Comparison of ENCODE assay signal across 1 cellular context in the genomic region with DNA sequence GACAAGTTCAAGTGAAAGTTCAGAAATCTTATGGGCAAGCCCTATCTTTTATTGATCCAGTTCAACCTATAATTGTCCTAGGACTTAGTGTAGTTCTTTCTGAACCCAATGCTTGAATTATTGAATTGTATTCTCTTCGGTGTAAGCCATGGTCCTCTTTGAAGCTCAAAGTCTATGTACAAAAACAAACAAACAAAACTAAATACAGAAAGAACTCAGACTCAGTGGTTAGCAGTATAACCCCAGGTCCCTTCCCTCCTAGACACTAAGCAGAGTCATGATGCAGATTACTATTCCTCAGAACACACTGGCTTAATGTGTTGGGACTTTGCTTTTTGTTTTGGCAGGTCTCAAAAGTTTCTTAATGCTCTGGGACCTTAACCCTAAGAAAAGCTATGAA.
A peak's percentile ranks its signal among the peaks of the same experiment; 100 is the strongest.
TF ChIP-seq lines count a peak whose summit lies in the region.

No MANE protein-coding gene starts in this region.

TF ChIP-seq in HepG2, 621 proteins besides CTCF, POLR2A, EP300 and RAD21 (continued from another document):
- TF ChIP-seq AKNA (CRISPR knock-in tag; IDR thresholded peaks at IDR 0.05; ENCODE audit: borderline replicate concordance) (no peak), ZNF333 (CRISPR knock-in tag; IDR thresholded peaks at IDR 0.05; ENCODE audit: borderline replicate concordance) (no peak), MAFK (conservative IDR thresholded peaks at IDR 0.05 in 1 of 2, IDR thresholded peaks at IDR 0.05 in 1 of 2; ENCODE audit: low read length in 2 of 2) (no peak), EEA1 (CRISPR knock-in tag; IDR thresholded peaks at IDR 0.05; ENCODE audit: borderline replicate concordance) (no peak), ARID5B (CRISPR knock-in tag; IDR thresholded peaks at IDR 0.05) (0 out of 2 replicates have a peak, but pooled peaks have one; percentile 34), FOXA3 (CRISPR knock-in tag; IDR thresholded peaks at IDR 0.05) (peak; percentile 23; the same call in 1 of the 2 replicates), ZNF577 (CRISPR knock-in tag; IDR thresholded peaks at IDR 0.05; ENCODE audit: borderline replicate concordance, low read depth) (no peak), FOXP1 (IDR thresholded peaks at IDR 0.05) (no peak), FOXP1 (CRISPR knock-in tag; IDR thresholded peaks at IDR 0.05) (0 out of 2 replicates have a peak, but pooled peaks have one; percentile 26), ZNF512 (CRISPR knock-in tag; IDR thresholded peaks at IDR 0.05) (no peak), IKZF1 (IDR thresholded peaks at IDR 0.05) (no peak), ZNF572 (CRISPR knock-in tag; IDR thresholded peaks at IDR 0.05) (no peak)
- TF ChIP-seq, protein P1, sequence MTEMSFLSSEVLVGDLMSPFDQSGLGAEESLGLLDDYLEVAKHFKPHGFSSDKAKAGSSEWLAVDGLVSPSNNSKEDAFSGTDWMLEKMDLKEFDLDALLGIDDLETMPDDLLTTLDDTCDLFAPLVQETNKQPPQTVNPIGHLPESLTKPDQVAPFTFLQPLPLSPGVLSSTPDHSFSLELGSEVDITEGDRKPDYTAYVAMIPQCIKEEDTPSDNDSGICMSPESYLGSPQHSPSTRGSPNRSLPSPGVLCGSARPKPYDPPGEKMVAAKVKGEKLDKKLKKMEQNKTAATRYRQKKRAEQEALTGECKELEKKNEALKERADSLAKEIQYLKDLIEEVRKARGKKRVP (CRISPR knock-in tag; IDR thresholded peaks at IDR 0.05), result no peak
- TF ChIP-seq, protein P2, sequence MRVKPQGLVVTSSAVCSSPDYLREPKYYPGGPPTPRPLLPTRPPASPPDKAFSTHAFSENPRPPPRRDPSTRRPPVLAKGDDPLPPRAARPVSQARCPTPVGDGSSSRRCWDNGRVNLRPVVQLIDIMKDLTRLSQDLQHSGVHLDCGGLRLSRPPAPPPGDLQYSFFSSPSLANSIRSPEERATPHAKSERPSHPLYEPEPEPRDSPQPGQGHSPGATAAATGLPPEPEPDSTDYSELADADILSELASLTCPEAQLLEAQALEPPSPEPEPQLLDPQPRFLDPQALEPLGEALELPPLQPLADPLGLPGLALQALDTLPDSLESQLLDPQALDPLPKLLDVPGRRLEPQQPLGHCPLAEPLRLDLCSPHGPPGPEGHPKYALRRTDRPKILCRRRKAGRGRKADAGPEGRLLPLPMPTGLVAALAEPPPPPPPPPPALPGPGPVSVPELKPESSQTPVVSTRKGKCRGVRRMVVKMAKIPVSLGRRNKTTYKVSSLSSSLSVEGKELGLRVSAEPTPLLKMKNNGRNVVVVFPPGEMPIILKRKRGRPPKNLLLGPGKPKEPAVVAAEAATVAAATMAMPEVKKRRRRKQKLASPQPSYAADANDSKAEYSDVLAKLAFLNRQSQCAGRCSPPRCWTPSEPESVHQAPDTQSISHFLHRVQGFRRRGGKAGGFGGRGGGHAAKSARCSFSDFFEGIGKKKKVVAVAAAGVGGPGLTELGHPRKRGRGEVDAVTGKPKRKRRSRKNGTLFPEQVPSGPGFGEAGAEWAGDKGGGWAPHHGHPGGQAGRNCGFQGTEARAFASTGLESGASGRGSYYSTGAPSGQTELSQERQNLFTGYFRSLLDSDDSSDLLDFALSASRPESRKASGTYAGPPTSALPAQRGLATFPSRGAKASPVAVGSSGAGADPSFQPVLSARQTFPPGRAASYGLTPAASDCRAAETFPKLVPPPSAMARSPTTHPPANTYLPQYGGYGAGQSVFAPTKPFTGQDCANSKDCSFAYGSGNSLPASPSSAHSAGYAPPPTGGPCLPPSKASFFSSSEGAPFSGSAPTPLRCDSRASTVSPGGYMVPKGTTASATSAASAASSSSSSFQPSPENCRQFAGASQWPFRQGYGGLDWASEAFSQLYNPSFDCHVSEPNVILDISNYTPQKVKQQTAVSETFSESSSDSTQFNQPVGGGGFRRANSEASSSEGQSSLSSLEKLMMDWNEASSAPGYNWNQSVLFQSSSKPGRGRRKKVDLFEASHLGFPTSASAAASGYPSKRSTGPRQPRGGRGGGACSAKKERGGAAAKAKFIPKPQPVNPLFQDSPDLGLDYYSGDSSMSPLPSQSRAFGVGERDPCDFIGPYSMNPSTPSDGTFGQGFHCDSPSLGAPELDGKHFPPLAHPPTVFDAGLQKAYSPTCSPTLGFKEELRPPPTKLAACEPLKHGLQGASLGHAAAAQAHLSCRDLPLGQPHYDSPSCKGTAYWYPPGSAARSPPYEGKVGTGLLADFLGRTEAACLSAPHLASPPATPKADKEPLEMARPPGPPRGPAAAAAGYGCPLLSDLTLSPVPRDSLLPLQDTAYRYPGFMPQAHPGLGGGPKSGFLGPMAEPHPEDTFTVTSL (CRISPR knock-in tag; IDR thresholded peaks at IDR 0.05; ENCODE audit: borderline replicate concordance), result peak; percentile 54; the same call in 1 of the 2 replicates
- TF ChIP-seq, protein P3, sequence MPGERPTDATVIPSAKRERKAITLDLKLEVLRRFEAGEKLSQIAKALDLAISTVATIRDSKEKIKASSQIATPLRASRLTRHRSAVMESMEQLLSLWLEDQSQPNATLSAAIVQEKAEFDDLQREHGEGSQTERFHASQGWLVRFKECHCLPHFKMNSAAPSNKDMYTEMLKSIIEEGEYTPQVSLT (CRISPR knock-in tag; IDR thresholded peaks at IDR 0.05; ENCODE audit: borderline replicate concordance, low read depth), result no peak
- TF ChIP-seq, protein P4, sequence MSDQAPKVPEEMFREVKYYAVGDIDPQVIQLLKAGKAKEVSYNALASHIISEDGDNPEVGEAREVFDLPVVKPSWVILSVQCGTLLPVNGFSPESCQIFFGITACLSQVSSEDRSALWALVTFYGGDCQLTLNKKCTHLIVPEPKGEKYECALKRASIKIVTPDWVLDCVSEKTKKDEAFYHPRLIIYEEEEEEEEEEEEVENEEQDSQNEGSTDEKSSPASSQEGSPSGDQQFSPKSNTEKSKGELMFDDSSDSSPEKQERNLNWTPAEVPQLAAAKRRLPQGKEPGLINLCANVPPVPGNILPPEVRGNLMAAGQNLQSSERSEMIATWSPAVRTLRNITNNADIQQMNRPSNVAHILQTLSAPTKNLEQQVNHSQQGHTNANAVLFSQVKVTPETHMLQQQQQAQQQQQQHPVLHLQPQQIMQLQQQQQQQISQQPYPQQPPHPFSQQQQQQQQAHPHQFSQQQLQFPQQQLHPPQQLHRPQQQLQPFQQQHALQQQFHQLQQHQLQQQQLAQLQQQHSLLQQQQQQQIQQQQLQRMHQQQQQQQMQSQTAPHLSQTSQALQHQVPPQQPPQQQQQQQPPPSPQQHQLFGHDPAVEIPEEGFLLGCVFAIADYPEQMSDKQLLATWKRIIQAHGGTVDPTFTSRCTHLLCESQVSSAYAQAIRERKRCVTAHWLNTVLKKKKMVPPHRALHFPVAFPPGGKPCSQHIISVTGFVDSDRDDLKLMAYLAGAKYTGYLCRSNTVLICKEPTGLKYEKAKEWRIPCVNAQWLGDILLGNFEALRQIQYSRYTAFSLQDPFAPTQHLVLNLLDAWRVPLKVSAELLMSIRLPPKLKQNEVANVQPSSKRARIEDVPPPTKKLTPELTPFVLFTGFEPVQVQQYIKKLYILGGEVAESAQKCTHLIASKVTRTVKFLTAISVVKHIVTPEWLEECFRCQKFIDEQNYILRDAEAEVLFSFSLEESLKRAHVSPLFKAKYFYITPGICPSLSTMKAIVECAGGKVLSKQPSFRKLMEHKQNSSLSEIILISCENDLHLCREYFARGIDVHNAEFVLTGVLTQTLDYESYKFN (CRISPR knock-in tag; conservative IDR thresholded peaks at IDR 0.05), result peak; percentile 40; the same call in 1 of the 2 replicates
- TF ChIP-seq, protein P5, sequence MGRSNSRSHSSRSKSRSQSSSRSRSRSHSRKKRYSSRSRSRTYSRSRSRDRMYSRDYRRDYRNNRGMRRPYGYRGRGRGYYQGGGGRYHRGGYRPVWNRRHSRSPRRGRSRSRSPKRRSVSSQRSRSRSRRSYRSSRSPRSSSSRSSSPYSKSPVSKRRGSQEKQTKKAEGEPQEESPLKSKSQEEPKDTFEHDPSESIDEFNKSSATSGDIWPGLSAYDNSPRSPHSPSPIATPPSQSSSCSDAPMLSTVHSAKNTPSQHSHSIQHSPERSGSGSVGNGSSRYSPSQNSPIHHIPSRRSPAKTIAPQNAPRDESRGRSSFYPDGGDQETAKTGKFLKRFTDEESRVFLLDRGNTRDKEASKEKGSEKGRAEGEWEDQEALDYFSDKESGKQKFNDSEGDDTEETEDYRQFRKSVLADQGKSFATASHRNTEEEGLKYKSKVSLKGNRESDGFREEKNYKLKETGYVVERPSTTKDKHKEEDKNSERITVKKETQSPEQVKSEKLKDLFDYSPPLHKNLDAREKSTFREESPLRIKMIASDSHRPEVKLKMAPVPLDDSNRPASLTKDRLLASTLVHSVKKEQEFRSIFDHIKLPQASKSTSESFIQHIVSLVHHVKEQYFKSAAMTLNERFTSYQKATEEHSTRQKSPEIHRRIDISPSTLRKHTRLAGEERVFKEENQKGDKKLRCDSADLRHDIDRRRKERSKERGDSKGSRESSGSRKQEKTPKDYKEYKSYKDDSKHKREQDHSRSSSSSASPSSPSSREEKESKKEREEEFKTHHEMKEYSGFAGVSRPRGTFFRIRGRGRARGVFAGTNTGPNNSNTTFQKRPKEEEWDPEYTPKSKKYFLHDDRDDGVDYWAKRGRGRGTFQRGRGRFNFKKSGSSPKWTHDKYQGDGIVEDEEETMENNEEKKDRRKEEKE (IDR thresholded peaks at IDR 0.05), result no peak
